18 cellular contexts compared by ENCODE assay signal in genomic region chr21:29305561-29305960, GRCh38. TPM values are rescaled to one million over a fixed set of nuclear protein-coding genes. Genes with fewer than 3 reads are reported as not detected.
DNase-seq lines count a peak whose midpoint lies in the region; ATAC-seq and TF ChIP-seq lines count a peak whose summit lies in the region.
"Had no signal": no experiment of that assay in that cellular context is flagged by ENCODE, and none has a peak within 500 bp of the region (broad histone marks: within the 10 kb centered on the region; RNA-seq: fewer than 3 reads in every experiment).

No MANE protein-coding gene starts in this region.

- no peak for TF ChIP-seq CTCF in hepatocyte (IDR thresholded peaks at IDR 0.05; ENCODE audit: poor library complexity)

- no peak overlapping the region for H3K27ac ChIP-seq in hepatocyte
- H3K27ac ChIP-seq: 22Rv1 had no signal

- H3K36me3 ChIP-seq in hepatocyte (replicated peaks; ENCODE audit: insufficient read depth, low read depth): no peaks in the 10 kb centered on the region
- H3K36me3 ChIP-seq: pancreas had no signal

- intact Hi-C loops in activated CD4-positive, alpha-beta memory T cell treated with anti-CD3 and anti-CD28 coated beads for 36 hours (cut with micrococcal nuclease): loop anchor here (10.0 kb wide), 1 partner anchor 471 kb away; no protein-coding TSS in a partner anchor

- POLR2A ChIA-PET in activated CD4-positive, alpha-beta memory T cell treated with anti-CD3 and anti-CD28 coated beads for 36 hours (lab: Charles Lee): no interaction called here
- POLR2A ChIA-PET in activated CD4-positive, alpha-beta memory T cell treated with anti-CD3 and anti-CD28 coated beads, Interleukin-2, amount 10 ng/mL, durations not matched to agents 7 days and 5 days (lab: Charles Lee): no interaction called here

- peaks cover 99% of the 10 kb centered on the region for H4K20me1 ChIP-seq in hepatocyte (ENCODE audit: insufficient read depth, poor library complexity, severe bottlenecking)

- H3K4me2 ChIP-seq in hepatocyte: peak overlapping the region; percentile 24

- no peak overlapping the region for H2AFZ ChIP-seq in hepatocyte

- H3K9me3 ChIP-seq in hepatocyte (ENCODE audit: low read depth): no peaks in the 10 kb centered on the region
- H3K9me3 ChIP-seq: pancreas had no signal

- no peak for DNase-seq in activated CD4-positive, alpha-beta memory T cell treated with anti-CD3 and anti-CD28 coated beads for 36 hours
- no peak for DNase-seq in activated CD4-positive, alpha-beta memory T cell treated with anti-CD3 and anti-CD28 coated beads, Interleukin-2, amount 10 ng/mL, durations not matched to agents 7 days and 5 days
- peak; percentile 24 for DNase-seq in OCI-M1 (lab: John Stamatoyannopoulos, UW)
- no peak for DNase-seq in hepatocyte (ENCODE audit: low spot score)
- DNase-seq in stimulated activated effector memory CD8-positive, alpha-beta T cell treated with anti-CD3 and anti-CD28 coated beads, Interleukin-12 subunit alpha, Interleukin-12 subunit beta, amount 100 ng/mL, for 72 hours (ENCODE audit: low spot score in 2 of 2): no peak
- DNase-seq in GOT3 (lab: John Stamatoyannopoulos, UW): no peak
- no peak for DNase-seq in hypothalamus (lab: John Stamatoyannopoulos, UW)
- DNase-seq: activated CD4-positive, alpha-beta T cell treated with anti-CD3 and anti-CD28 coated beads, Interleukin-2, amount 50 U/mL, for 1 hour; activated gamma-delta T cell; COR-L47; effector memory CD4-positive, alpha-beta T cell; foreskin keratinocyte; NCI-H1105; NCI-H2171 treated with DMSO at 0.1 percent for 48 hours; pancreas; T1000 had no signal

- H3K79me2 ChIP-seq in hepatocyte: peaks cover 100% of the 10 kb centered on the region

- H3K4me1 ChIP-seq in hepatocyte (ENCODE audit: insufficient read depth): peaks cover 55% of the 10 kb centered on the region

- H3K36me3 Mint-ChIP-seq in activated CD4-positive, alpha-beta memory T cell treated with anti-CD3 and anti-CD28 coated beads for 36 hours: peaks cover 9% of the 10 kb centered on the region
- peaks cover 13% of the 10 kb centered on the region for H3K36me3 Mint-ChIP-seq in activated CD4-positive, alpha-beta memory T cell treated with anti-CD3 and anti-CD28 coated beads, Interleukin-2, amount 10 ng/mL, durations not matched to agents 7 days and 5 days (ENCODE audit: low read depth)
- H3K36me3 Mint-ChIP-seq in stimulated activated effector memory CD8-positive, alpha-beta T cell treated with anti-CD3 and anti-CD28 coated beads, Interleukin-12 subunit alpha, Interleukin-12 subunit beta, amount 100 ng/mL, for 72 hours: peaks cover 22% of the 10 kb centered on the region

- H3K27me3 Mint-ChIP-seq in activated CD4-positive, alpha-beta memory T cell treated with anti-CD3 and anti-CD28 coated beads for 36 hours: no peaks in the 10 kb centered on the region
- H3K27me3 Mint-ChIP-seq in activated CD4-positive, alpha-beta memory T cell treated with anti-CD3 and anti-CD28 coated beads, Interleukin-2, amount 10 ng/mL, durations not matched to agents 7 days and 5 days: no peaks in the 10 kb centered on the region

- H3K27me3 ChIP-seq in hepatocyte: no peaks in the 10 kb centered on the region
- H3K27me3 ChIP-seq: foreskin keratinocyte, pancreas had no signal

- no peak overlapping the region for H3K4me3 Mint-ChIP-seq in activated CD4-positive, alpha-beta memory T cell treated with anti-CD3 and anti-CD28 coated beads for 36 hours
- H3K4me3 Mint-ChIP-seq in activated CD4-positive, alpha-beta memory T cell treated with anti-CD3 and anti-CD28 coated beads, Interleukin-2, amount 10 ng/mL, durations not matched to agents 7 days and 5 days: no peak overlapping the region
- peak overlapping the region; percentile 2 for H3K4me3 Mint-ChIP-seq in stimulated activated effector memory CD8-positive, alpha-beta T cell treated with anti-CD3 and anti-CD28 coated beads, Interleukin-12 subunit alpha, Interleukin-12 subunit beta, amount 100 ng/mL, for 72 hours

- H3K9me2 ChIP-seq in hepatocyte (replicated peaks; ENCODE audit: insufficient read depth): no peaks in the 10 kb centered on the region

- no peak overlapping the region for H3K4me3 ChIP-seq in hepatocyte
- H3K4me3 ChIP-seq: pancreas had no signal

- peak overlapping the region; percentile 11 for H3K27ac Mint-ChIP-seq in activated CD4-positive, alpha-beta memory T cell treated with anti-CD3 and anti-CD28 coated beads for 36 hours
- H3K27ac Mint-ChIP-seq in activated CD4-positive, alpha-beta memory T cell treated with anti-CD3 and anti-CD28 coated beads, Interleukin-2, amount 10 ng/mL, durations not matched to agents 7 days and 5 days: no peak overlapping the region
- peak overlapping the region; percentile 27 for H3K27ac Mint-ChIP-seq in stimulated activated effector memory CD8-positive, alpha-beta T cell treated with anti-CD3 and anti-CD28 coated beads, Interleukin-12 subunit alpha, Interleukin-12 subunit beta, amount 100 ng/mL, for 72 hours

- no peak for ATAC-seq in stimulated activated effector memory CD8-positive, alpha-beta T cell treated with anti-CD3 and anti-CD28 coated beads, Interleukin-12 subunit alpha, Interleukin-12 subunit beta, amount 100 ng/mL, for 72 hours
- ATAC-seq in GM18861 (IDR thresholded peaks at IDR 0.05; ENCODE audit: unreplicated experiment): no peak
- ATAC-seq: foreskin keratinocyte, pancreas had no signal

- CTCF ChIA-PET in activated CD4-positive, alpha-beta memory T cell treated with anti-CD3 and anti-CD28 coated beads for 36 hours (lab: Charles Lee): interaction anchor here (0.7 to 1.5 kb wide), 2 partner anchors 43 to 66 kb away, joined by 3 read pairs; no protein-coding TSS in a partner anchor
- CTCF ChIA-PET in activated CD4-positive, alpha-beta memory T cell treated with anti-CD3 and anti-CD28 coated beads, Interleukin-2, amount 10 ng/mL, durations not matched to agents 7 days and 5 days (lab: Charles Lee): no interaction called here

- H3K4me1 Mint-ChIP-seq in activated CD4-positive, alpha-beta memory T cell treated with anti-CD3 and anti-CD28 coated beads for 36 hours (ENCODE audit: low read depth): peaks cover 79% of the 10 kb centered on the region
- H3K4me1 Mint-ChIP-seq in activated CD4-positive, alpha-beta memory T cell treated with anti-CD3 and anti-CD28 coated beads, Interleukin-2, amount 10 ng/mL, durations not matched to agents 7 days and 5 days: peaks cover 36% of the 10 kb centered on the region
- peaks cover 56% of the 10 kb centered on the region for H3K4me1 Mint-ChIP-seq in stimulated activated effector memory CD8-positive, alpha-beta T cell treated with anti-CD3 and anti-CD28 coated beads, Interleukin-12 subunit alpha, Interleukin-12 subunit beta, amount 100 ng/mL, for 72 hours

- WGBS in hepatocyte (ENCODE audit: low lambda C conversion rate, missing lambda C conversion rate): 84% methylated on average over 1 of the region's 1 CpG

- no peaks in the 10 kb centered on the region for H3K9me3 Mint-ChIP-seq in activated CD4-positive, alpha-beta memory T cell treated with anti-CD3 and anti-CD28 coated beads for 36 hours
- H3K9me3 Mint-ChIP-seq in activated CD4-positive, alpha-beta memory T cell treated with anti-CD3 and anti-CD28 coated beads, Interleukin-2, amount 10 ng/mL, durations not matched to agents 7 days and 5 days: no peaks in the 10 kb centered on the region
- H3K9me3 Mint-ChIP-seq in stimulated activated effector memory CD8-positive, alpha-beta T cell treated with anti-CD3 and anti-CD28 coated beads, Interleukin-12 subunit alpha, Interleukin-12 subunit beta, amount 100 ng/mL, for 72 hours: no peaks in the 10 kb centered on the region

RNA-seq across cellular contexts. Expression of gene BACH1, which starts 6.8 kb away (rescaled TPM):
- total RNA-seq in activated CD4-positive, alpha-beta memory T cell treated with anti-CD3 and anti-CD28 coated beads for 36 hours: 10 to 100 TPM; 22.9 to 23.0 TPM
- total RNA-seq in activated CD4-positive, alpha-beta memory T cell treated with anti-CD3 and anti-CD28 coated beads, Interleukin-2, amount 10 ng/mL, durations not matched to agents 7 days and 5 days: 10 to 100 TPM; 21.6 to 26.2 TPM
- 69.8 and 79.8 TPM in 2 replicates for total RNA-seq in hepatocyte
- polyA plus RNA-seq in hepatocyte: 19.7 and 21.5 TPM in 2 replicates
